20 cellular contexts compared by ENCODE assay signal in genomic region chr2:125070726-125071505, GRCh38.
"Had no signal": no experiment of that assay in that cellular context is flagged by ENCODE, and none has a peak within 500 bp of the region (broad histone marks: within the 10 kb centered on the region; RNA-seq: fewer than 3 reads in every experiment).

No MANE protein-coding gene starts in this region.

- H3K4me1 Mint-ChIP-seq: activated CD4-positive, alpha-beta T cell treated with anti-CD3 and anti-CD28 coated beads for 36 hours; naive thymus-derived CD8-positive, alpha-beta T cell had no signal

- H3K27me3 Mint-ChIP-seq: activated CD4-positive, alpha-beta memory T cell treated with anti-CD3 and anti-CD28 coated beads for 36 hours; activated CD4-positive, alpha-beta T cell treated with anti-CD3 and anti-CD28 coated beads for 36 hours; activated naive CD8-positive, alpha-beta T cell; dendritic cell treated with granulocyte-macrophage colony-stimulating factor and Interleukin-4, amounts not matched to agents 40 ng/mL and 50 ng/mL, for 4 days; naive thymus-derived CD8-positive, alpha-beta T cell; stimulated activated naive CD8-positive, alpha-beta T cell treated with anti-CD3 and anti-CD28 coated beads, Interleukin-15, Interleukin-2, amounts not matched to agents 100 ng/mL and 50 ng/mL, for 24 hours had no signal

- H3K4me1 ChIP-seq: heart right ventricle, pancreas, right lobe of liver, transverse colon, uterus had no signal

- H3K9me3 ChIP-seq: pancreas had no signal

- H3K36me3 Mint-ChIP-seq: activated CD4-positive, alpha-beta memory T cell treated with anti-CD3 and anti-CD28 coated beads for 36 hours; activated naive CD8-positive, alpha-beta T cell; naive thymus-derived CD8-positive, alpha-beta T cell had no signal

- FAIRE-seq: small intestine had no signal

- H3K27me3 ChIP-seq: cardiac muscle cell, heart right ventricle, pancreas, right lobe of liver, transverse colon, uterus had no signal

- H3K36me3 ChIP-seq: cardiac muscle cell, heart right ventricle, pancreas, right lobe of liver, transverse colon, uterus had no signal

- ATAC-seq: activated CD4-positive, alpha-beta T cell treated with anti-CD3 and anti-CD28 coated beads for 36 hours; esophagus mucosa; heart right ventricle; naive thymus-derived CD8-positive, alpha-beta T cell; pancreas; right lobe of liver had no signal

- H3K27ac ChIP-seq: cardiac muscle cell, heart right ventricle, pancreas, right lobe of liver, transverse colon, uterus had no signal

- H3K4me3 Mint-ChIP-seq: activated CD4-positive, alpha-beta memory T cell treated with anti-CD3 and anti-CD28 coated beads for 36 hours; activated CD4-positive, alpha-beta T cell treated with anti-CD3 and anti-CD28 coated beads for 36 hours; activated naive CD8-positive, alpha-beta T cell; activated T-helper 1 cell treated with anti-CD3 and anti-CD28 coated beads, Interleukin-12 subunit alpha, Interleukin-12 subunit beta, Interleukin-2, Interleukin-4 antibody, amounts not matched to agents 30 ng/mL and 10 ng/mL and 1 ng/mL, durations not matched to agents 14 hours and 24 hours and 36 hours; dendritic cell treated with granulocyte-macrophage colony-stimulating factor and Interleukin-4, amounts not matched to agents 40 ng/mL and 50 ng/mL, for 4 days; naive thymus-derived CD8-positive, alpha-beta T cell; stimulated activated naive CD8-positive, alpha-beta T cell treated with anti-CD3 and anti-CD28 coated beads, Interleukin-15, Interleukin-2, amounts not matched to agents 100 ng/mL and 50 ng/mL, for 24 hours had no signal

- H3K9me3 Mint-ChIP-seq: activated T-helper 1 cell treated with anti-CD3 and anti-CD28 coated beads, Interleukin-12 subunit alpha, Interleukin-12 subunit beta, Interleukin-2, Interleukin-4 antibody, amounts not matched to agents 30 ng/mL and 10 ng/mL and 1 ng/mL, durations not matched to agents 14 hours and 24 hours and 36 hours had no signal

- H3K27ac Mint-ChIP-seq: activated CD4-positive, alpha-beta memory T cell treated with anti-CD3 and anti-CD28 coated beads for 36 hours; activated CD4-positive, alpha-beta T cell treated with anti-CD3 and anti-CD28 coated beads for 36 hours; activated naive CD8-positive, alpha-beta T cell; activated T-helper 1 cell treated with anti-CD3 and anti-CD28 coated beads, Interleukin-12 subunit alpha, Interleukin-12 subunit beta, Interleukin-2, Interleukin-4 antibody, amounts not matched to agents 30 ng/mL and 10 ng/mL and 1 ng/mL, durations not matched to agents 14 hours and 24 hours and 36 hours; dendritic cell treated with granulocyte-macrophage colony-stimulating factor and Interleukin-4, amounts not matched to agents 40 ng/mL and 50 ng/mL, for 4 days; naive thymus-derived CD8-positive, alpha-beta T cell; stimulated activated naive CD8-positive, alpha-beta T cell treated with anti-CD3 and anti-CD28 coated beads, Interleukin-15, Interleukin-2, amounts not matched to agents 100 ng/mL and 50 ng/mL, for 24 hours had no signal

- H3K4me3 ChIP-seq: cardiac muscle cell, heart right ventricle, pancreas, right lobe of liver, transverse colon, uterus had no signal

- DNase-seq: activated CD4-positive, alpha-beta memory T cell treated with anti-CD3 and anti-CD28 coated beads for 36 hours; activated CD4-positive, alpha-beta T cell treated with anti-CD3 and anti-CD28 coated beads for 36 hours; activated T-cell treated with anti-CD3 and anti-CD28 coated beads for 4 hours; effector CD8-positive, alpha-beta T cell; heart right ventricle; mesenchymal stem cell; naive thymus-derived CD8-positive, alpha-beta T cell; pancreas; right lobe of liver; small intestine; stimulated activated CD4-positive, alpha-beta T cell treated with anti-CD3 and anti-CD28 coated beads, Interleukin-15, amount 100 ng/mL, for 24 hours; stimulated activated CD4-positive, alpha-beta T cell treated with anti-CD3 and anti-CD28 coated beads, Interleukin-2, amount 100 ng/mL, for 48 hours; transverse colon; uterus had no signal
